ENCODE assay signal across 32 cellular contexts in genomic region chr7:91091631-91092030, GRCh38.
A peak's percentile ranks its signal among the peaks of the same experiment; 100 is the strongest.
DNase-seq lines count a peak whose midpoint lies in the region; TF ChIP-seq lines count a peak whose summit lies in the region.
"Had no signal": no experiment of that assay in that cellular context is flagged by ENCODE, and none has a peak within 500 bp of the region (broad histone marks: within the 10 kb centered on the region; RNA-seq: fewer than 3 reads in every experiment).

No MANE protein-coding gene starts in this region.

- H3K27ac ChIP-seq in A673 (ENCODE audit: low read depth, low read length, poor library complexity, severe bottlenecking) (peak overlapping the region; percentile 98), SK-N-MC (peak overlapping the region; percentile 96), transverse colon (no peak overlapping the region)
- H3K27ac ChIP-seq: 22Rv1; A549; BLaER1; BLaER1 treated with 17β-estradiol and CSF1 and Interleukin-3, amounts not matched to agents 10 nM and 100 nM; C4-2B had no signal

- BruUV-seq in A673 (replicated peaks; lab: Mats Ljungman, UMichigan): no TSS peak

- peak; percentile 91 for DNase-seq in A673 (ENCODE audit: low spot score)
- DNase-seq in SK-N-MC (ENCODE audit: low read depth, low spot score): peak; percentile 89
- no peak for DNase-seq in progenitor cell of endocrine pancreas (ENCODE audit: low spot score, unreplicated experiment)
- DNase-seq in activated T-helper 2 cell treated with anti-CD3 and anti-CD28 coated beads, Interferon-gamma antibody, Interleukin-2, Interleukin-4, amounts not matched to agents 10 μg/mL and 5 μg/mL and 100 μg/mL, durations not matched to agents 14 hours and 24 hours and 36 hours (ENCODE audit: low spot score): no peak
- DNase-seq in transverse colon: no peak
- DNase-seq in immature natural killer cell: no peak
- DNase-seq: 8988T; ACHN; AML-193; BE2C; C1 segment of cervical spinal cord; Caco-2; Calu3; CD4-positive, alpha-beta memory T cell; CD4-positive, alpha-beta T cell; CD4-positive, CD25-positive, alpha-beta regulatory T cell; CD8-positive, alpha-beta memory T cell; CD8-positive, alpha-beta T cell; COR-L47; DMS 273 treated with DMSO at 0.1 percent for 48 hours; DMS153; DMS79; DMS79 treated with DMSO at 0.1 percent for 48 hours; DND-41; EL had no signal

- H3K4me1 Mint-ChIP-seq in progenitor cell of endocrine pancreas (ENCODE audit: low read depth): no peaks in the 10 kb centered on the region
- no peaks in the 10 kb centered on the region for H3K4me1 Mint-ChIP-seq in activated T-helper 2 cell treated with anti-CD3 and anti-CD28 coated beads, Interferon-gamma antibody, Interleukin-2, Interleukin-4, amounts not matched to agents 10 μg/mL and 5 μg/mL and 100 μg/mL, durations not matched to agents 14 hours and 24 hours and 36 hours (ENCODE audit: low read depth)
- no peaks in the 10 kb centered on the region for H3K4me1 Mint-ChIP-seq in immature natural killer cell
- H3K4me1 Mint-ChIP-seq: CD4-positive, alpha-beta memory T cell; CD4-positive, CD25-positive, alpha-beta regulatory T cell; CD8-positive, alpha-beta memory T cell had no signal

- H3K4me3 Mint-ChIP-seq in progenitor cell of endocrine pancreas (ENCODE audit: low read depth): no peak overlapping the region
- H3K4me3 Mint-ChIP-seq in activated T-helper 2 cell treated with anti-CD3 and anti-CD28 coated beads, Interferon-gamma antibody, Interleukin-2, Interleukin-4, amounts not matched to agents 10 μg/mL and 5 μg/mL and 100 μg/mL, durations not matched to agents 14 hours and 24 hours and 36 hours (ENCODE audit: low read depth): no peak overlapping the region
- no peak overlapping the region for H3K4me3 Mint-ChIP-seq in immature natural killer cell
- H3K4me3 Mint-ChIP-seq: B cell; CD14-positive monocyte; CD4-positive, alpha-beta memory T cell; CD4-positive, alpha-beta T cell; CD4-positive, CD25-positive, alpha-beta regulatory T cell; CD8-positive, alpha-beta memory T cell; CD8-positive, alpha-beta T cell had no signal

- WGBS in transverse colon (ENCODE audit: low coverage in 1 of 2), 2 donors: 88 to 95% methylated on average over 4 of the region's 4 CpGs

- no peak overlapping the region for H3K4me3 ChIP-seq in A673 (ENCODE audit: low read depth, low read length, poor library complexity, severe bottlenecking)
- H3K4me3 ChIP-seq in SK-N-MC: peak overlapping the region; percentile 19
- H3K4me3 ChIP-seq in transverse colon: no peak overlapping the region
- H3K4me3 ChIP-seq: A549; BLaER1; BLaER1 treated with 17β-estradiol and CSF1 and Interleukin-3, amounts not matched to agents 10 nM and 100 nM had no signal

- H3K9ac ChIP-seq in SK-N-MC (ENCODE audit: insufficient read length): peak overlapping the region; percentile 22
- H3K9ac ChIP-seq: BLaER1; BLaER1 treated with 17β-estradiol and CSF1 and Interleukin-3, amounts not matched to agents 10 nM and 100 nM had no signal

- TF ChIP-seq EP300 in transverse colon (IDR thresholded peaks at IDR 0.05; ENCODE audit: low read depth): no peak

- TF ChIP-seq CTCF in A673 (conservative IDR thresholded peaks at IDR 0.05; ENCODE audit: low read depth, low read length): no peak
- no peak for TF ChIP-seq CTCF in progenitor cell of endocrine pancreas (IDR thresholded peaks at IDR 0.05; ENCODE audit: unreplicated experiment)
- no peak for TF ChIP-seq CTCF in transverse colon (IDR thresholded peaks at IDR 0.05)

- H3K36me3 ChIP-seq in A673 (ENCODE audit: insufficient read depth, low read length, poor library complexity, severe bottlenecking) (no peaks in the 10 kb centered on the region), SK-N-MC (ENCODE audit: insufficient read depth, low read length) (peaks cover 26% of the 10 kb centered on the region), transverse colon (no peaks in the 10 kb centered on the region)
- H3K36me3 ChIP-seq: BE2C had no signal

- H3K27me3 Mint-ChIP-seq in progenitor cell of endocrine pancreas: no peaks in the 10 kb centered on the region
- H3K27me3 Mint-ChIP-seq in activated T-helper 2 cell treated with anti-CD3 and anti-CD28 coated beads, Interferon-gamma antibody, Interleukin-2, Interleukin-4, amounts not matched to agents 10 μg/mL and 5 μg/mL and 100 μg/mL, durations not matched to agents 14 hours and 24 hours and 36 hours (ENCODE audit: low read depth): peaks cover 2% of the 10 kb centered on the region
- peaks cover 0 to 4% (median 2%) of the 10 kb centered on the region in 3 donors for H3K27me3 Mint-ChIP-seq in immature natural killer cell (ENCODE audit: low read depth in 3 of 3)
- H3K27me3 Mint-ChIP-seq: B cell; CD4-positive, alpha-beta T cell had no signal

- H3K27ac Mint-ChIP-seq in progenitor cell of endocrine pancreas (peak overlapping the region; percentile 56), immature natural killer cell (no peak overlapping the region)
- H3K27ac Mint-ChIP-seq in activated T-helper 2 cell treated with anti-CD3 and anti-CD28 coated beads, Interferon-gamma antibody, Interleukin-2, Interleukin-4, amounts not matched to agents 10 μg/mL and 5 μg/mL and 100 μg/mL, durations not matched to agents 14 hours and 24 hours and 36 hours: no peak overlapping the region
- H3K27ac Mint-ChIP-seq: B cell; CD14-positive monocyte; CD4-positive, alpha-beta memory T cell; CD4-positive, alpha-beta T cell; CD4-positive, CD25-positive, alpha-beta regulatory T cell; CD8-positive, alpha-beta memory T cell; CD8-positive, alpha-beta T cell had no signal

- peaks cover 16% of the 10 kb centered on the region for H3K36me3 Mint-ChIP-seq in progenitor cell of endocrine pancreas (ENCODE audit: insufficient read depth)
- no peaks in the 10 kb centered on the region for H3K36me3 Mint-ChIP-seq in activated T-helper 2 cell treated with anti-CD3 and anti-CD28 coated beads, Interferon-gamma antibody, Interleukin-2, Interleukin-4, amounts not matched to agents 10 μg/mL and 5 μg/mL and 100 μg/mL, durations not matched to agents 14 hours and 24 hours and 36 hours (ENCODE audit: low read depth)
- H3K36me3 Mint-ChIP-seq in immature natural killer cell: no peaks in the 10 kb centered on the region
- H3K36me3 Mint-ChIP-seq: CD14-positive monocyte; CD4-positive, alpha-beta memory T cell; CD4-positive, CD25-positive, alpha-beta regulatory T cell; CD8-positive, alpha-beta memory T cell; CD8-positive, alpha-beta T cell had no signal

- peaks cover 4% of the 10 kb centered on the region for H3K9me3 ChIP-seq in A673 (ENCODE audit: low read depth, low read length, poor library complexity, severe bottlenecking)
- peaks cover 3% of the 10 kb centered on the region; the same call in 1 of the 2 replicates for H3K9me3 ChIP-seq in SK-N-MC (ENCODE audit: low read depth, low read length)
- H3K9me3 ChIP-seq in transverse colon: no peaks in the 10 kb centered on the region
- H3K9me3 ChIP-seq: A549; BE2C; BLaER1; BLaER1 treated with 17β-estradiol and CSF1 and Interleukin-3, amounts not matched to agents 10 nM and 100 nM; Caco-2 had no signal

- no peaks in the 10 kb centered on the region for H3K27me3 ChIP-seq in A673 (replicated peaks; ENCODE audit: insufficient read depth, low read depth, low read length, poor library complexity)
- no peaks in the 10 kb centered on the region for H3K27me3 ChIP-seq in transverse colon
- H3K27me3 ChIP-seq: BE2C; BLaER1; BLaER1 treated with 17β-estradiol and CSF1 and Interleukin-3, amounts not matched to agents 10 nM and 100 nM had no signal

- POLR2A ChIA-PET in A673 (lab: Charles Lee; ENCODE audit: low non-redundant PET): interaction anchor here (0.7 kb wide), 2 partner anchors 11 to 883 kb away, joined by 4 to 26 read pairs; no protein-coding TSS in a partner anchor

- CTCF ChIA-PET in A673 (lab: Charles Lee): interaction anchor here (0.6 to 1.8 kb wide), 2 partner anchors 775 to 788 kb away, joined by 3 to 8 read pairs; no protein-coding TSS in a partner anchor

- H3K4me1 ChIP-seq in A673 (ENCODE audit: insufficient read depth, low read length, poor library complexity, severe bottlenecking) (peaks cover 62% of the 10 kb centered on the region), transverse colon (no peaks in the 10 kb centered on the region)
- H3K4me1 ChIP-seq: A549, BE2C, BLaER1, Caco-2 had no signal

- no peak for TF ChIP-seq POLR2A in transverse colon (IDR thresholded peaks at IDR 0.05)

- intact Hi-C loops in A673 (cut with micrococcal nuclease; ENCODE audit: unreplicated experiment) (loop anchor here (1.0 to 5.0 kb wide), 5 partner anchors 173 to 775 kb away; partner anchors contain the start of gene FZD1), transverse colon (cut with DNase I; ENCODE audit: low total_unique reads) (no loop called here)
- intact Hi-C loops in activated T-helper 2 cell treated with anti-CD3 and anti-CD28 coated beads, Interferon-gamma antibody, Interleukin-2, Interleukin-4, amounts not matched to agents 10 μg/mL and 5 μg/mL and 100 μg/mL, durations not matched to agents 14 hours and 24 hours and 36 hours (cut with micrococcal nuclease): no loop called here

- in situ Hi-C loops in transverse colon (cut with MboI; ENCODE audit: low pct_ligation_motif_present in 1 of 4, low pct_unique_long_range_greater_than_20kb in 1 of 4, low sequenced_read_pairs in 3 of 4): loop anchor here in 2 of 4 donors (25.0 kb wide), 2 partner anchors 546 to 696 kb away; no protein-coding TSS in a partner anchor

- H3K9me3 Mint-ChIP-seq in progenitor cell of endocrine pancreas (ENCODE audit: low read depth) (peaks cover 4% of the 10 kb centered on the region), immature natural killer cell (peaks cover 0 to 9% (median 2%) of the 10 kb centered on the region in 6 donors)
- H3K9me3 Mint-ChIP-seq in activated T-helper 2 cell treated with anti-CD3 and anti-CD28 coated beads, Interferon-gamma antibody, Interleukin-2, Interleukin-4, amounts not matched to agents 10 μg/mL and 5 μg/mL and 100 μg/mL, durations not matched to agents 14 hours and 24 hours and 36 hours: no peaks in the 10 kb centered on the region
- H3K9me3 Mint-ChIP-seq: CD4-positive, alpha-beta T cell; CD8-positive, alpha-beta T cell had no signal

Comparison
In these comparisons a context has a peak if more than half of its experiments do, and no peak if none do; other contexts are left out.
1. DNase-seq: peak in A673 (single experiment) and SK-N-MC (single experiment); none in progenitor cell of endocrine pancreas (single experiment), activated T-helper 2 cell treated with anti-CD3 and anti-CD28 coated beads, Interferon-gamma antibody, Interleukin-2, Interleukin-4, amounts not matched to agents 10 μg/mL and 5 μg/mL and 100 μg/mL, durations not matched to agents 14 hours and 24 hours and 36 hours (single experiment), transverse colon (single experiment) and immature natural killer cell (0 of 3).
2. H3K27ac ChIP-seq: peak in A673 (single experiment) and SK-N-MC (single experiment); none in transverse colon (0 of 4).